ENCODE assay signal across 1 cellular context in genomic region chr15:65805019-65805738, GRCh38.
A peak's percentile ranks its signal among the peaks of the same experiment; 100 is the strongest.
TF ChIP-seq lines count a peak whose summit lies in the region.

No MANE protein-coding gene starts in this region.

TF ChIP-seq in K562, 482 proteins besides CTCF, POLR2A, EP300 and RAD21 (continued from another document and continues in another):
- TF ChIP-seq ZNF318 (IDR thresholded peaks at IDR 0.05; ENCODE audit: borderline replicate concordance in 1 of 2, low read depth in 1 of 2), result peak in 1 of 2 experiments; percentile 40; a peak in 1 of 4 replicates
- TF ChIP-seq FOSL1 (tag; conservative IDR thresholded peaks at IDR 0.05), result peak; percentile 85
- no peak for TF ChIP-seq MCM7 (IDR thresholded peaks at IDR 0.05)
- TF ChIP-seq FOXJ2 (tag; IDR thresholded peaks at IDR 0.05), result peak; percentile 94
- peak; percentile 64; the same call in 1 of the 2 replicates for TF ChIP-seq JUND (IDR thresholded peaks at IDR 0.05; ENCODE audit: borderline replicate concordance, low read depth, low read length)
- no peak; the same call in 1 of the 3 replicates for TF ChIP-seq JUND (tag; IDR thresholded peaks at IDR 0.05; ENCODE audit: borderline replicate concordance, low read depth, low read length)
- TF ChIP-seq NR2C1 (IDR thresholded peaks at IDR 0.05), result no peak
- 0 out of 2 replicates have a peak, but pooled peaks have one; percentile 47 for TF ChIP-seq NR2C1 (tag; IDR thresholded peaks at IDR 0.05)
- TF ChIP-seq EZH2 (IDR thresholded peaks at IDR 0.05; ENCODE audit: borderline replicate concordance, low read depth, low read length), result no peak
- TF ChIP-seq ZNF347 (CRISPR knock-in tag; IDR thresholded peaks at IDR 0.05; ENCODE audit: low read depth), result no peak
- TF ChIP-seq XRCC5 (IDR thresholded peaks at IDR 0.05; ENCODE audit: low read depth, low read length), result no peak
- peak; percentile 93 for TF ChIP-seq STAT5A (IDR thresholded peaks at IDR 0.05; ENCODE audit: borderline replicate concordance, low read length)
- TF ChIP-seq MXI1 (IDR thresholded peaks at IDR 0.05; ENCODE audit: low read depth, low read length), result 0 out of 2 replicates have a peak, but pooled peaks have one; percentile 40
- TF ChIP-seq SMARCC2 (IDR thresholded peaks at IDR 0.05; ENCODE audit: low read depth), result peak; percentile 98
- peak; percentile 92 to 95 for TF ChIP-seq FOXK2 (conservative IDR thresholded peaks at IDR 0.05 in 1 of 2, IDR thresholded peaks at IDR 0.05 in 1 of 2; ENCODE audit: low read depth in 2 of 2)
- peak; percentile 82; the same call in 1 of the 2 replicates for TF ChIP-seq ZNF584 (CRISPR knock-in tag; IDR thresholded peaks at IDR 0.05; ENCODE audit: low read depth)
- peak; percentile 78 for TF ChIP-seq SMAD4 (CRISPR knock-in tag; conservative IDR thresholded peaks at IDR 0.05)
- peak; percentile 95 for TF ChIP-seq POLR2AphosphoS5 (IDR thresholded peaks at IDR 0.05; ENCODE audit: control insufficient read depth, insufficient read depth, low read depth, low read length)
- TF ChIP-seq NR4A1 (CRISPR knock-in tag; IDR thresholded peaks at IDR 0.05), result no peak
- TF ChIP-seq NR4A1 (tag; IDR thresholded peaks at IDR 0.05), result peak; percentile 84
- peak; percentile 18; the same call in 1 of the 2 replicates for TF ChIP-seq MAFF (IDR thresholded peaks at IDR 0.05; ENCODE audit: low read length)
- 0 out of 2 replicates have a peak, but pooled peaks have one; percentile 85 for TF ChIP-seq NCOA1 (IDR thresholded peaks at IDR 0.05; ENCODE audit: low read depth)
- TF ChIP-seq EHMT2 (IDR thresholded peaks at IDR 0.05), result 0 out of 2 replicates have a peak, but pooled peaks have one; percentile 21
- no peak for TF ChIP-seq IRF2 (CRISPR knock-in tag; IDR thresholded peaks at IDR 0.05)
- peak; percentile 98 for TF ChIP-seq TAL1 (IDR thresholded peaks at IDR 0.05)
- TF ChIP-seq SMAD1 (IDR thresholded peaks at IDR 0.05; ENCODE audit: low read depth, low read length, partially characterized antibody), result peak; percentile 58
- peak; percentile 43; the same call in 1 of the 2 replicates for TF ChIP-seq ATF3 (IDR thresholded peaks at IDR 0.05)
- TF ChIP-seq ATF3 (CRISPR knock-in tag; conservative IDR thresholded peaks at IDR 0.05), result no peak; the same call in 1 of the 2 replicates
- peak; percentile 93 for TF ChIP-seq MTA3 (IDR thresholded peaks at IDR 0.05; ENCODE audit: borderline replicate concordance)
- TF ChIP-seq ZNF589 (CRISPR knock-in tag; IDR thresholded peaks at IDR 0.05; ENCODE audit: low read depth), result peak; percentile 59; the same call in 1 of the 2 replicates
- TF ChIP-seq ZNF445 (CRISPR knock-in tag; IDR thresholded peaks at IDR 0.05; ENCODE audit: low read depth), result no peak
- TF ChIP-seq GABPA (tag; conservative IDR thresholded peaks at IDR 0.05; ENCODE audit: low read depth), result peak; percentile 17; the same call in 1 of the 2 replicates
- 0 out of 2 replicates have a peak, but pooled peaks have one; percentile 42 for TF ChIP-seq MAFG (tag; conservative IDR thresholded peaks at IDR 0.05)
- TF ChIP-seq ADNP (tag; IDR thresholded peaks at IDR 0.05), result peak; percentile 86
- TF ChIP-seq ZBTB17 (CRISPR knock-in tag; IDR thresholded peaks at IDR 0.05), result 0 out of 2 replicates have a peak, but pooled peaks have one; percentile 54
- peak; percentile 98 for TF ChIP-seq DPF2 (IDR thresholded peaks at IDR 0.05)
- no peak for TF ChIP-seq E2F4 (CRISPR knock-in tag; IDR thresholded peaks at IDR 0.05; ENCODE audit: low read depth)
- TF ChIP-seq ZNF766 (CRISPR knock-in tag; conservative IDR thresholded peaks at IDR 0.05), result peak; percentile 85
- peak; percentile 99 for TF ChIP-seq ARID1B (IDR thresholded peaks at IDR 0.05)
- peak in 1 of 2 experiments; percentile 88; a peak in 2 of 4 replicates for TF ChIP-seq HDAC1 (IDR thresholded peaks at IDR 0.05)
- peak; percentile 95 for TF ChIP-seq CBFA2T2 (conservative IDR thresholded peaks at IDR 0.05)
- TF ChIP-seq PML (IDR thresholded peaks at IDR 0.05; ENCODE audit: low read length), result peak; percentile 98
- TF ChIP-seq SOX6 (IDR thresholded peaks at IDR 0.05), result peak; percentile 93
- TF ChIP-seq TBL1XR1 (IDR thresholded peaks at IDR 0.05; ENCODE audit: low read length in 2 of 2), result peak in 1 of 2 experiments; percentile 89; a peak in 3 of 4 replicates
- TF ChIP-seq RHOXF2B (CRISPR knock-in tag; conservative IDR thresholded peaks at IDR 0.05), result no peak
- TF ChIP-seq CTBP1 (IDR thresholded peaks at IDR 0.05; ENCODE audit: borderline replicate concordance), result peak; percentile 60; the same call in 1 of the 2 replicates
- peak; percentile 54; the same call in 1 of the 2 replicates for TF ChIP-seq RAD51 (IDR thresholded peaks at IDR 0.05; ENCODE audit: borderline replicate concordance, low read depth)
- TF ChIP-seq ZNF444 (CRISPR knock-in tag; IDR thresholded peaks at IDR 0.05), result no peak
- 0 out of 4 replicates have a peak, but pooled peaks of 1 of the 2 experiments have one; percentile 3 for TF ChIP-seq CSDE1 (IDR thresholded peaks at IDR 0.05)
- TF ChIP-seq TFAP4 (CRISPR knock-in tag; IDR thresholded peaks at IDR 0.05; ENCODE audit: borderline replicate concordance), result peak; percentile 37; the same call in 1 of the 2 replicates
- peak; percentile 72 for TF ChIP-seq PKNOX1 (IDR thresholded peaks at IDR 0.05)
- TF ChIP-seq ZBTB11 (CRISPR knock-in tag; IDR thresholded peaks at IDR 0.05), result peak in 1 of 3 experiments; percentile 76; a peak in 2 of 6 replicates
- peak; percentile 55 for TF ChIP-seq VEZF1 (CRISPR knock-in tag; IDR thresholded peaks at IDR 0.05)
